In the genomic region with DNA sequence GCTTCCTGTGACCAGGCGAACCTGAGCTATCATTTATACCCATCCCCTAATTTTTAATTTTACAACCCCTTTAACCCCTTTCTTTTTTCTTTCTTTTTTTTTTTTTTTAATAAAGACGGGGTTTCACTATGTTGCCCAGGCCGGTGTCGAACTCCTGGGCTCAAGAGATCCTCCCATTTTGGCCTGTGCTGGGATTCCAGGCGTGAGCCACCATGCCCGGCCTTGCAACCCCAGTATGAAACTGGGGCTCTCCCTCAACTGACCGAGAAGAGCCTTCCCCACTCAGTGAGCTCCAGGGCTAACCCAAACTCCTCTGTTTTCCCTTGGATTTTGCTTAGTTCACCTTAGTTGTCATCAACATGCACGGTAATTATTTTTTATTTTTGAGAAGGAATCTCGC, we compare ENCODE assay signal across 2 cellular contexts.
TF ChIP-seq lines count a peak whose summit lies in the region.

No MANE protein-coding gene starts in this region.

TF ChIP-seq in A549, 52 proteins besides CTCF, POLR2A, EP300 and RAD21 (continued from another document):
- no peak for TF ChIP-seq RNF2 (IDR thresholded peaks at IDR 0.05; ENCODE audit: borderline replicate concordance, low read depth)
- no peak for TF ChIP-seq POLR2AphosphoS2 (conservative IDR thresholded peaks at IDR 0.05; ENCODE audit: low read length)
- TF ChIP-seq ZNF302 (CRISPR knock-in tag; IDR thresholded peaks at IDR 0.05): no peak
- TF ChIP-seq FOSL2 (IDR thresholded peaks at IDR 0.05): no peak
- TF ChIP-seq FOSL2 (CRISPR knock-in tag; IDR thresholded peaks at IDR 0.05): no peak
- TF ChIP-seq CEBPB (IDR thresholded peaks at IDR 0.05): no peak
- TF ChIP-seq JUNB (IDR thresholded peaks at IDR 0.05): no peak
- TF ChIP-seq FOXS1 (CRISPR knock-in tag; IDR thresholded peaks at IDR 0.05): no peak
- no peak for TF ChIP-seq ESRRA (IDR thresholded peaks at IDR 0.05; ENCODE audit: borderline replicate concordance, low read length)
- TF ChIP-seq HOXB13 (CRISPR knock-in tag; IDR thresholded peaks at IDR 0.05; ENCODE audit: low read depth): no peak
- TF ChIP-seq HDAC2 (IDR thresholded peaks at IDR 0.05): no peak
- TF ChIP-seq NPAS2 (CRISPR knock-in tag; IDR thresholded peaks at IDR 0.05; ENCODE audit: borderline replicate concordance): no peak
- TF ChIP-seq EHF (CRISPR knock-in tag; IDR thresholded peaks at IDR 0.05): no peak
- TF ChIP-seq, protein P1, sequence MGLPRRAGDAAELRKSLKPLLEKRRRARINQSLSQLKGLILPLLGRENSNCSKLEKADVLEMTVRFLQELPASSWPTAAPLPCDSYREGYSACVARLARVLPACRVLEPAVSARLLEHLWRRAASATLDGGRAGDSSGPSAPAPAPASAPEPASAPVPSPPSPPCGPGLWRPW (IDR thresholded peaks at IDR 0.05): no peak
- TF ChIP-seq CHD4 (IDR thresholded peaks at IDR 0.05; ENCODE audit: borderline replicate concordance): no peak
- no peak for TF ChIP-seq CHD2 (IDR thresholded peaks at IDR 0.05; ENCODE audit: low read length, partially characterized antibody)
- TF ChIP-seq MAX (IDR thresholded peaks at IDR 0.05): no peak

TF ChIP-seq in HEK293, 187 proteins besides CTCF, POLR2A, EP300 and RAD21 (continued from another document):
- TF ChIP-seq, protein P2, sequence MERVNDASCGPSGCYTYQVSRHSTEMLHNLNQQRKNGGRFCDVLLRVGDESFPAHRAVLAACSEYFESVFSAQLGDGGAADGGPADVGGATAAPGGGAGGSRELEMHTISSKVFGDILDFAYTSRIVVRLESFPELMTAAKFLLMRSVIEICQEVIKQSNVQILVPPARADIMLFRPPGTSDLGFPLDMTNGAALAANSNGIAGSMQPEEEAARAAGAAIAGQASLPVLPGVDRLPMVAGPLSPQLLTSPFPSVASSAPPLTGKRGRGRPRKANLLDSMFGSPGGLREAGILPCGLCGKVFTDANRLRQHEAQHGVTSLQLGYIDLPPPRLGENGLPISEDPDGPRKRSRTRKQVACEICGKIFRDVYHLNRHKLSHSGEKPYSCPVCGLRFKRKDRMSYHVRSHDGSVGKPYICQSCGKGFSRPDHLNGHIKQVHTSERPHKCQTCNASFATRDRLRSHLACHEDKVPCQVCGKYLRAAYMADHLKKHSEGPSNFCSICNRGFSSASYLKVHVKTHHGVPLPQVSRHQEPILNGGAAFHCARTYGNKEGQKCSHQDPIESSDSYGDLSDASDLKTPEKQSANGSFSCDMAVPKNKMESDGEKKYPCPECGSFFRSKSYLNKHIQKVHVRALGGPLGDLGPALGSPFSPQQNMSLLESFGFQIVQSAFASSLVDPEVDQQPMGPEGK (tag by site-specific recombination; IDR thresholded peaks at IDR 0.05): no peak
- TF ChIP-seq, protein P3, sequence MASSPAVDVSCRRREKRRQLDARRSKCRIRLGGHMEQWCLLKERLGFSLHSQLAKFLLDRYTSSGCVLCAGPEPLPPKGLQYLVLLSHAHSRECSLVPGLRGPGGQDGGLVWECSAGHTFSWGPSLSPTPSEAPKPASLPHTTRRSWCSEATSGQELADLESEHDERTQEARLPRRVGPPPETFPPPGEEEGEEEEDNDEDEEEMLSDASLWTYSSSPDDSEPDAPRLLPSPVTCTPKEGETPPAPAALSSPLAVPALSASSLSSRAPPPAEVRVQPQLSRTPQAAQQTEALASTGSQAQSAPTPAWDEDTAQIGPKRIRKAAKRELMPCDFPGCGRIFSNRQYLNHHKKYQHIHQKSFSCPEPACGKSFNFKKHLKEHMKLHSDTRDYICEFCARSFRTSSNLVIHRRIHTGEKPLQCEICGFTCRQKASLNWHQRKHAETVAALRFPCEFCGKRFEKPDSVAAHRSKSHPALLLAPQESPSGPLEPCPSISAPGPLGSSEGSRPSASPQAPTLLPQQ (tag by site-specific recombination; IDR thresholded peaks at IDR 0.05): no peak
- TF ChIP-seq GLIS2 (tag by site-specific recombination; IDR thresholded peaks at IDR 0.05): no peak
- TF ChIP-seq SCRT2 (tag by site-specific recombination; IDR thresholded peaks at IDR 0.05): no peak
- TF ChIP-seq ZSCAN23 (tag by site-specific recombination; IDR thresholded peaks at IDR 0.05): no peak
- TF ChIP-seq ZNF596 (tag by site-specific recombination; IDR thresholded peaks at IDR 0.05): no peak
- no peak for TF ChIP-seq ZNF274 (IDR thresholded peaks at IDR 0.05; ENCODE audit: low read length)
- TF ChIP-seq ZNF274 (tag by site-specific recombination; IDR thresholded peaks at IDR 0.05; ENCODE audit: borderline replicate concordance): no peak
- TF ChIP-seq, protein P4, sequence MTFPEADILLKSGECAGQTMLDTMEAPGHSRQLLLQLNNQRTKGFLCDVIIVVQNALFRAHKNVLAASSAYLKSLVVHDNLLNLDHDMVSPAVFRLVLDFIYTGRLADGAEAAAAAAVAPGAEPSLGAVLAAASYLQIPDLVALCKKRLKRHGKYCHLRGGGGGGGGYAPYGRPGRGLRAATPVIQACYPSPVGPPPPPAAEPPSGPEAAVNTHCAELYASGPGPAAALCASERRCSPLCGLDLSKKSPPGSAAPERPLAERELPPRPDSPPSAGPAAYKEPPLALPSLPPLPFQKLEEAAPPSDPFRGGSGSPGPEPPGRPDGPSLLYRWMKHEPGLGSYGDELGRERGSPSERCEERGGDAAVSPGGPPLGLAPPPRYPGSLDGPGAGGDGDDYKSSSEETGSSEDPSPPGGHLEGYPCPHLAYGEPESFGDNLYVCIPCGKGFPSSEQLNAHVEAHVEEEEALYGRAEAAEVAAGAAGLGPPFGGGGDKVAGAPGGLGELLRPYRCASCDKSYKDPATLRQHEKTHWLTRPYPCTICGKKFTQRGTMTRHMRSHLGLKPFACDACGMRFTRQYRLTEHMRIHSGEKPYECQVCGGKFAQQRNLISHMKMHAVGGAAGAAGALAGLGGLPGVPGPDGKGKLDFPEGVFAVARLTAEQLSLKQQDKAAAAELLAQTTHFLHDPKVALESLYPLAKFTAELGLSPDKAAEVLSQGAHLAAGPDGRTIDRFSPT (tag by site-specific recombination; IDR thresholded peaks at IDR 0.05): no peak
